Comparison of ENCODE assay signal across 2 cellular contexts in genomic region chr10:32413513-32413912, GRCh38.
A peak's percentile ranks its signal among the peaks of the same experiment; 100 is the strongest.
TF ChIP-seq lines count a peak whose summit lies in the region.

No MANE protein-coding gene starts in this region.

TF ChIP-seq in A549, 52 proteins besides CTCF, POLR2A, EP300 and RAD21 (continued from another document):
- TF ChIP-seq JUNB (IDR thresholded peaks at IDR 0.05), result peak; percentile 66; the same call in 1 of the 2 replicates

TF ChIP-seq in IMR-90, 13 proteins besides CTCF, POLR2A, EP300 and RAD21 (continued from another document):
- TF ChIP-seq ELK1 (IDR thresholded peaks at IDR 0.05; ENCODE audit: borderline replicate concordance, low read depth, low read length) (no peak), MAFK (IDR thresholded peaks at IDR 0.05; ENCODE audit: low read depth, low read length) (no peak; the same call in 1 of the 2 replicates), BHLHE40 (IDR thresholded peaks at IDR 0.05; ENCODE audit: low read depth, low read length) (no peak), FOS (IDR thresholded peaks at IDR 0.05; ENCODE audit: low read depth, low read length) (peak; percentile 88), USF2 (IDR thresholded peaks at IDR 0.05; ENCODE audit: low read depth, low read length) (no peak), MXI1 (IDR thresholded peaks at IDR 0.05; ENCODE audit: borderline replicate concordance, low read depth, low read length) (no peak), MAZ (IDR thresholded peaks at IDR 0.05; ENCODE audit: borderline replicate concordance, low read depth, low read length) (no peak), RFX5 (IDR thresholded peaks at IDR 0.05; ENCODE audit: low read depth, low read length) (no peak), CEBPB (IDR thresholded peaks at IDR 0.05; ENCODE audit: low read depth, low read length) (peak; percentile 15; the same call in 1 of the 2 replicates)
